ENCODE assay signal across 26 cellular contexts in the genomic region with DNA sequence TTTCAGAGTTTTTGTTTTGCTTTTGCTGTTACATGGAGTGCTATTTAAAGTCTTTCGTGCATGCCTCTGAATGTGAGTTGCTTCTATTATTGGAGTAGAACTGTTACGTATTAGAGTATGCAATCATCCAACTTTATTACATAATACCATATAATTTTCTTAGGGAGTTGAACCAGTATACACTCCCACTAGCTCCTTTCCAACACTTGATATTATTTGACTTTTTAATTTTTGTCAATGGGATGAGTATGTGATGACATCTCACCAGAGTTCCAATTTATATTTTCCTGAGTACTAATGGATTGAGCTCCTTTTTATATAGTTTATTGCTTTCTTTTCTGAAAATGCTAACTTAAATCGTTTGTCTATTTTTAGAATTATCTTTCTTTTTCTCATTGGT.
"Had no signal": no experiment of that assay in that cellular context is flagged by ENCODE, and none has a peak within 500 bp of the region (broad histone marks: within the 10 kb centered on the region; RNA-seq: fewer than 3 reads in every experiment).

No MANE protein-coding gene starts in this region.

- H3K4me1 ChIP-seq: body of pancreas, colonic mucosa had no signal

- H3K36me3 ChIP-seq: colonic mucosa had no signal

- H3K27ac ChIP-seq: body of pancreas, colonic mucosa had no signal

- H3K9me3 ChIP-seq: body of pancreas, colonic mucosa had no signal

- H3K4me3 ChIP-seq: body of pancreas, colonic mucosa had no signal

- ATAC-seq: activated CD4-positive, CD25-positive, alpha-beta regulatory T cell treated with anti-CD3 and anti-CD28 coated beads, Interleukin-2, amount 50 U/mL, for 24 hours; activated CD8-positive, alpha-beta T cell treated with anti-CD3 and anti-CD28 coated beads for 36 hours; activated T-cell treated with anti-CD3 and anti-CD28 coated beads, Interleukin-2, amount 50 U/mL, for 4 hours; activated T-helper 17 cell treated with anti-CD3 and anti-CD28 coated beads, Interleukin-2, amount 50 U/mL, for 72 hours; body of pancreas; esophagus mucosa; T-helper 17 cell had no signal

- DNase-seq: activated B cell treated with CpG ODN at 0.5 μM for 24 hours; activated CD4-positive, alpha-beta T cell treated with anti-CD3 and anti-CD28 coated beads for 48 hours; activated CD4-positive, alpha-beta T cell treated with anti-CD3 and anti-CD28 coated beads, Interleukin-2, amount 50 U/mL, for 1 hour; activated CD4-positive, alpha-beta T cell treated with anti-CD3 and anti-CD28 coated beads, Interleukin-2, amount 50 U/mL, for 48 hours; activated CD8-positive, alpha-beta memory T cell treated with anti-CD3 and anti-CD28 coated beads for 24 hours; activated CD8-positive, alpha-beta T cell treated with anti-CD3 and anti-CD28 coated beads for 36 hours; activated effector memory CD4-positive, alpha-beta T cell treated with Interleukin-2 at 50 U/mL for 16 hours; activated gamma-delta T cell treated with Interleukin-2 at 50 U/mL for 16 hours; activated naive CD4-positive, alpha-beta T cell treated with anti-CD3 and anti-CD28 coated beads, Interleukin-2, amount 50 U/mL, for 16 hours; activated naive CD4-positive, alpha-beta T cell treated with Interleukin-2 at 50 U/mL for 16 hours; activated T-cell treated with anti-CD3 and anti-CD28 coated beads, Interleukin-2, amount 50 U/mL, for 4 hours; amygdala; aorta; body of pancreas; central memory CD4-positive, alpha-beta T cell; cerebellar nuclear complex; colonic mucosa; effector CD8-positive, alpha-beta T cell; foreskin fibroblast; head of caudate nucleus; T-helper 17 cell; T1000; WERI-Rb-1 had no signal

- H3K27me3 ChIP-seq: body of pancreas, colonic mucosa had no signal
